ENCODE assay signal across 1 cellular context in the genomic region with DNA sequence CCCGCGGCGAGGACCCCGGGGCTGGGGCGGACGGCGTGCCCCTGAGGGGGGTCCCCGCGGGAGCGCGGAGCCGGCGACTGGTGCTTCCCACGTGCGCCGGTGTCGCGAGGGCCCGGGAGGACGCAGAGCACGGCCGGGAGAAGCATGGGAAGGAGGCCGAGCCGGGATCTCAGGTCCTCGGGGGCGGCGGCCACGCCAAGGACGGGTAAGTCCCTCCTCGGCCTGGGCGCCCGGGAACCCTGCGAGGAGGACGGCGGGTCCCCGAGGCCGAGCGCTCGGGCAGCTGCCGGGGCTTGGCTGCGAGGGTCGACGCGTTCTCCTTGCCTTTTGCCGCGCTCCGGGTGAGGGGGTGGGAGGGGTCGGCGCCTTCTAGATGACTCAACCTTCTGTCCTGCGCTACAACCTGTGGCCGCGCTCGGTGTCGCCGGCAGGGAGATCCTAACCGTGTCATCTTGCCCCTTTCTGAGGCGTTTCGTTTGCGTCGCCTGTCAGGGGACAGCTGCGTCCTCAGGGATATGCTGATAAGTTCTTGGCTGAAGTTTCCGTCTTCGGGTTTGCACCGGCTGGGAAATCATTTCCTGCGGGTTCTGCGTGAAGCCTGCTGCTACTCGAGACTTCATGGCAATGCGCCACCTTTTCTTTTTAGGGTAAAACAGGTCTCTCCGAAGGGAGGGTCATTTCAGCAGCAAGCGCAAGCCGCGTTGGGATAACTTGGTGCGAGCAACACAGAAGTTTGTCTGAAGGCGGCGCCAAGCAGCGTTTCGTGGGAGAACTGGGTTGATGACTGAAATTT.
TF ChIP-seq lines count a peak whose summit lies in the region.

No MANE protein-coding gene starts in this region.

TF ChIP-seq in HEK293, 187 proteins besides CTCF, POLR2A, EP300 and RAD21 (continued from another document):
- TF ChIP-seq, protein P1, sequence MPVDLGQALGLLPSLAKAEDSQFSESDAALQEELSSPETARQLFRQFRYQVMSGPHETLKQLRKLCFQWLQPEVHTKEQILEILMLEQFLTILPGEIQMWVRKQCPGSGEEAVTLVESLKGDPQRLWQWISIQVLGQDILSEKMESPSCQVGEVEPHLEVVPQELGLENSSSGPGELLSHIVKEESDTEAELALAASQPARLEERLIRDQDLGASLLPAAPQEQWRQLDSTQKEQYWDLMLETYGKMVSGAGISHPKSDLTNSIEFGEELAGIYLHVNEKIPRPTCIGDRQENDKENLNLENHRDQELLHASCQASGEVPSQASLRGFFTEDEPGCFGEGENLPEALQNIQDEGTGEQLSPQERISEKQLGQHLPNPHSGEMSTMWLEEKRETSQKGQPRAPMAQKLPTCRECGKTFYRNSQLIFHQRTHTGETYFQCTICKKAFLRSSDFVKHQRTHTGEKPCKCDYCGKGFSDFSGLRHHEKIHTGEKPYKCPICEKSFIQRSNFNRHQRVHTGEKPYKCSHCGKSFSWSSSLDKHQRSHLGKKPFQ (tag by site-specific recombination; IDR thresholded peaks at IDR 0.05) = no peak
- peak; percentile 87 for TF ChIP-seq ZBTB20 (tag by site-specific recombination; IDR thresholded peaks at IDR 0.05)
- TF ChIP-seq, protein P2, sequence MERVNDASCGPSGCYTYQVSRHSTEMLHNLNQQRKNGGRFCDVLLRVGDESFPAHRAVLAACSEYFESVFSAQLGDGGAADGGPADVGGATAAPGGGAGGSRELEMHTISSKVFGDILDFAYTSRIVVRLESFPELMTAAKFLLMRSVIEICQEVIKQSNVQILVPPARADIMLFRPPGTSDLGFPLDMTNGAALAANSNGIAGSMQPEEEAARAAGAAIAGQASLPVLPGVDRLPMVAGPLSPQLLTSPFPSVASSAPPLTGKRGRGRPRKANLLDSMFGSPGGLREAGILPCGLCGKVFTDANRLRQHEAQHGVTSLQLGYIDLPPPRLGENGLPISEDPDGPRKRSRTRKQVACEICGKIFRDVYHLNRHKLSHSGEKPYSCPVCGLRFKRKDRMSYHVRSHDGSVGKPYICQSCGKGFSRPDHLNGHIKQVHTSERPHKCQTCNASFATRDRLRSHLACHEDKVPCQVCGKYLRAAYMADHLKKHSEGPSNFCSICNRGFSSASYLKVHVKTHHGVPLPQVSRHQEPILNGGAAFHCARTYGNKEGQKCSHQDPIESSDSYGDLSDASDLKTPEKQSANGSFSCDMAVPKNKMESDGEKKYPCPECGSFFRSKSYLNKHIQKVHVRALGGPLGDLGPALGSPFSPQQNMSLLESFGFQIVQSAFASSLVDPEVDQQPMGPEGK (tag by site-specific recombination; IDR thresholded peaks at IDR 0.05) = peak; percentile 21
- no peak for TF ChIP-seq TCF7L2 (IDR thresholded peaks at IDR 0.05; ENCODE audit: borderline replicate concordance, low read depth, low read length)
- TF ChIP-seq GLIS2 (tag by site-specific recombination; IDR thresholded peaks at IDR 0.05) = peak; percentile 43; the same call in 1 of the 2 replicates
- TF ChIP-seq, protein P3, sequence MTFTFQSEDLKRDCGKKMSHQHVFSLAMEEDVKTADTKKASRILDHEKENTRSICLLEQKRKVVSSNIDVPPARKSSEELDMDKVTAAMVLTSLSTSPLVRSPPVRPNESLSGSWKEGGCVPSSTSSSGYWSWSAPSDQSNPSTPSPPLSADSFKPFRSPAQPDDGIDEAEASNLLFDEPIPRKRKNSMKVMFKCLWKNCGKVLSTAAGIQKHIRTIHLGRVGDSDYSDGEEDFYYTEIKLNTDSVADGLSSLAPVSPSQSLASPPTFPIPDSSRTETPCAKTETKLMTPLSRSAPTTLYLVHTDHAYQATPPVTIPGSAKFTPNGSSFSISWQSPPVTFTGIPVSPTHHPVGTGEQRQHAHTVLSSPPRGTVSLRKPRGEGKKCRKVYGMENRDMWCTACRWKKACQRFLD (tag by site-specific recombination; IDR thresholded peaks at IDR 0.05) = 0 out of 2 replicates have a peak, but pooled peaks have one; percentile 42
- TF ChIP-seq KLF9 (tag by site-specific recombination; IDR thresholded peaks at IDR 0.05; ENCODE audit: low read depth) = peak; percentile 67
- TF ChIP-seq, protein P4, sequence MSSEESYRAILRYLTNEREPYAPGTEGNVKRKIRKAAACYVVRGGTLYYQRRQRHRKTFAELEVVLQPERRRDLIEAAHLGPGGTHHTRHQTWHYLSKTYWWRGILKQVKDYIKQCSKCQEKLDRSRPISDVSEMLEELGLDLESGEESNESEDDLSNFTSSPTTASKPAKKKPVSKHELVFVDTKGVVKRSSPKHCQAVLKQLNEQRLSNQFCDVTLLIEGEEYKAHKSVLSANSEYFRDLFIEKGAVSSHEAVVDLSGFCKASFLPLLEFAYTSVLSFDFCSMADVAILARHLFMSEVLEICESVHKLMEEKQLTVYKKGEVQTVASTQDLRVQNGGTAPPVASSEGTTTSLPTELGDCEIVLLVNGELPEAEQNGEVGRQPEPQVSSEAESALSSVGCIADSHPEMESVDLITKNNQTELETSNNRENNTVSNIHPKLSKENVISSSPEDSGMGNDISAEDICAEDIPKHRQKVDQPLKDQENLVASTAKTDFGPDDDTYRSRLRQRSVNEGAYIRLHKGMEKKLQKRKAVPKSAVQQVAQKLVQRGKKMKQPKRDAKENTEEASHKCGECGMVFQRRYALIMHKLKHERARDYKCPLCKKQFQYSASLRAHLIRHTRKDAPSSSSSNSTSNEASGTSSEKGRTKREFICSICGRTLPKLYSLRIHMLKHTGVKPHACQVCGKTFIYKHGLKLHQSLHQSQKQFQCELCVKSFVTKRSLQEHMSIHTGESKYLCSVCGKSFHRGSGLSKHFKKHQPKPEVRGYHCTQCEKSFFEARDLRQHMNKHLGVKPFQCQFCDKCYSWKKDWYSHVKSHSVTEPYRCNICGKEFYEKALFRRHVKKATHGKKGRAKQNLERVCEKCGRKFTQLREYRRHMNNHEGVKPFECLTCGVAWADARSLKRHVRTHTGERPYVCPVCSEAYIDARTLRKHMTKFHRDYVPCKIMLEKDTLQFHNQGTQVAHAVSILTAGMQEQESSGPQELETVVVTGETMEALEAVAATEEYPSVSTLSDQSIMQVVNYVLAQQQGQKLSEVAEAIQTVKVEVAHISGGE (tag by site-specific recombination; conservative IDR thresholded peaks at IDR 0.05; ENCODE audit: low read depth) = 0 out of 2 replicates have a peak, but pooled peaks have one; percentile 12
- TF ChIP-seq ZNF654 (tag by site-specific recombination; IDR thresholded peaks at IDR 0.05; ENCODE audit: low read depth) = peak; percentile 29
- peak; percentile 60; the same call in 1 of the 2 replicates for TF ChIP-seq ZNF785 (tag by site-specific recombination; IDR thresholded peaks at IDR 0.05)
- TF ChIP-seq PRDM1 (tag by site-specific recombination; IDR thresholded peaks at IDR 0.05) = peak; percentile 62; the same call in 1 of the 2 replicates
- peak; percentile 32 for TF ChIP-seq ZFHX2 (tag by site-specific recombination; conservative IDR thresholded peaks at IDR 0.05)
- TF ChIP-seq GFI1B (tag by site-specific recombination; IDR thresholded peaks at IDR 0.05) = no peak
- TF ChIP-seq, protein P5, sequence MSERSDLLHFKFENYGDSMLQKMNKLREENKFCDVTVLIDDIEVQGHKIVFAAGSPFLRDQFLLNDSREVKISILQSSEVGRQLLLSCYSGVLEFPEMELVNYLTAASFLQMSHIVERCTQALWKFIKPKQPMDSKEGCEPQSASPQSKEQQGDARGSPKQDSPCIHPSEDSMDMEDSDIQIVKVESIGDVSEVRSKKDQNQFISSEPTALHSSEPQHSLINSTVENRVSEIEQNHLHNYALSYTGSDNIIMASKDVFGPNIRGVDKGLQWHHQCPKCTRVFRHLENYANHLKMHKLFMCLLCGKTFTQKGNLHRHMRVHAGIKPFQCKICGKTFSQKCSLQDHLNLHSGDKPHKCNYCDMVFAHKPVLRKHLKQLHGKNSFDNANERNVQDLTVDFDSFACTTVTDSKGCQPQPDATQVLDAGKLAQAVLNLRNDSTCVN (tag by site-specific recombination; optimal IDR thresholded peaks at IDR 0.05) = peak; percentile 92
- 0 out of 2 replicates have a peak, but pooled peaks have one; percentile 35 for TF ChIP-seq ZNF629 (tag by site-specific recombination; IDR thresholded peaks at IDR 0.05)
- TF ChIP-seq ZNF677 (tag by site-specific recombination; IDR thresholded peaks at IDR 0.05) = 0 out of 2 replicates have a peak, but pooled peaks have one; percentile 25
- TF ChIP-seq IKZF3 (tag by site-specific recombination; IDR thresholded peaks at IDR 0.05) = peak; percentile 58; the same call in 1 of the 2 replicates
- TF ChIP-seq ZNF311 (tag by site-specific recombination; IDR thresholded peaks at IDR 0.05; ENCODE audit: borderline replicate concordance) = no peak
- no peak; the same call in 1 of the 2 replicates for TF ChIP-seq WT1 (tag by site-specific recombination; IDR thresholded peaks at IDR 0.05)
- TF ChIP-seq, protein P6, sequence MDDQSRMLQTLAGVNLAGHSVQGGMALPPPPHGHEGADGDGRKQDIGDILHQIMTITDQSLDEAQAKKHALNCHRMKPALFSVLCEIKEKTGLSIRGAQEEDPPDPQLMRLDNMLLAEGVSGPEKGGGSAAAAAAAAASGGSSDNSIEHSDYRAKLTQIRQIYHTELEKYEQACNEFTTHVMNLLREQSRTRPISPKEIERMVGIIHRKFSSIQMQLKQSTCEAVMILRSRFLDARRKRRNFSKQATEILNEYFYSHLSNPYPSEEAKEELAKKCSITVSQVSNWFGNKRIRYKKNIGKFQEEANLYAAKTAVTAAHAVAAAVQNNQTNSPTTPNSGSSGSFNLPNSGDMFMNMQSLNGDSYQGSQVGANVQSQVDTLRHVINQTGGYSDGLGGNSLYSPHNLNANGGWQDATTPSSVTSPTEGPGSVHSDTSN (CRISPR knock-in tag; IDR thresholded peaks at IDR 0.05) = no peak
- peak; percentile 78 for TF ChIP-seq ZNF660 (tag by site-specific recombination; IDR thresholded peaks at IDR 0.05)
- TF ChIP-seq ZNF560 (tag by site-specific recombination; IDR thresholded peaks at IDR 0.05; ENCODE audit: borderline replicate concordance) = no peak
- TF ChIP-seq ZNF658 (tag by site-specific recombination; IDR thresholded peaks at IDR 0.05) = no peak
- TF ChIP-seq MYNN (tag by site-specific recombination; IDR thresholded peaks at IDR 0.05; ENCODE audit: borderline replicate concordance) = no peak
- 0 out of 2 replicates have a peak, but pooled peaks have one; percentile 7 for TF ChIP-seq KLF8 (tag by site-specific recombination; IDR thresholded peaks at IDR 0.05)
- TF ChIP-seq ZBTB7A (tag by site-specific recombination; IDR thresholded peaks at IDR 0.05; ENCODE audit: low read depth) = 0 out of 2 replicates have a peak, but pooled peaks have one; percentile 33
- TF ChIP-seq ZNF211 (tag by site-specific recombination; IDR thresholded peaks at IDR 0.05; ENCODE audit: low read depth) = no peak
- no peak for TF ChIP-seq ZIC2 (tag by site-specific recombination; IDR thresholded peaks at IDR 0.05)
- 0 out of 2 replicates have a peak, but pooled peaks have one; percentile 9 for TF ChIP-seq SP3 (tag by site-specific recombination; IDR thresholded peaks at IDR 0.05)
- TF ChIP-seq ZXDB (tag by site-specific recombination; IDR thresholded peaks at IDR 0.05) = peak; percentile 15; the same call in 1 of the 2 replicates
- TF ChIP-seq ZNF24 (tag by site-specific recombination; IDR thresholded peaks at IDR 0.05) = no peak
- TF ChIP-seq ZNF76 (tag by site-specific recombination; IDR thresholded peaks at IDR 0.05; ENCODE audit: borderline replicate concordance, low read depth) = peak; percentile 62; the same call in 1 of the 2 replicates
- peak; percentile 20 for TF ChIP-seq SP7 (tag by site-specific recombination; IDR thresholded peaks at IDR 0.05)
- 0 out of 2 replicates have a peak, but pooled peaks have one; percentile 27 for TF ChIP-seq ZNF596 (tag by site-specific recombination; IDR thresholded peaks at IDR 0.05)
- TF ChIP-seq ZNF239 (tag by site-specific recombination; IDR thresholded peaks at IDR 0.05) = no peak
- peak; percentile 83 for TF ChIP-seq ZEB2 (tag by site-specific recombination; IDR thresholded peaks at IDR 0.05)
- 0 out of 2 replicates have a peak, but pooled peaks have one; percentile 12 for TF ChIP-seq ZNF10 (tag by site-specific recombination; IDR thresholded peaks at IDR 0.05)
- TF ChIP-seq, protein P7, sequence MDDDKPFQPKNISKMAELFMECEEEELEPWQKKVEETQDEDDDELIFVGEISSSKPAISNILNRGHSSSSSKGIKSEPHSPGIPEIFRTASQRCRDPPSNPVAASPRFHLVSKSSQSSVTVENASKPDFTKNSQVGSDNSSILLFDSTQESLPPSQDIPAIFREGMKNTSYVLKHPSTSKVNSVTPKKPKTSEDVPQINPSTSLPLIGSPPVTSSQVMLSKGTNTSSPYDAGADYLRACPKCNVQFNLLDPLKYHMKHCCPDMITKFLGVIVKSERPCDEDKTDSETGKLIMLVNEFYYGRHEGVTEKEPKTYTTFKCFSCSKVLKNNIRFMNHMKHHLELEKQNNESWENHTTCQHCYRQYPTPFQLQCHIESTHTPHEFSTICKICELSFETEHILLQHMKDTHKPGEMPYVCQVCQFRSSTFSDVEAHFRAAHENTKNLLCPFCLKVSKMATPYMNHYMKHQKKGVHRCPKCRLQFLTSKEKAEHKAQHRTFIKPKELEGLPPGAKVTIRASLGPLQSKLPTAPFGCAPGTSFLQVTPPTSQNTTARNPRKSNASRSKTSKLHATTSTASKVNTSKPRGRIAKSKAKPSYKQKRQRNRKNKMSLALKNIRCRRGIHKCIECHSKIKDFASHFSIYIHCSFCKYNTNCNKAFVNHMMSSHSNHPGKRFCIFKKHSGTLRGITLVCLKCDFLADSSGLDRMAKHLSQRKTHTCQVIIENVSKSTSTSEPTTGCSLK (tag by site-specific recombination; IDR thresholded peaks at IDR 0.05) = no peak
- TF ChIP-seq, protein P8, sequence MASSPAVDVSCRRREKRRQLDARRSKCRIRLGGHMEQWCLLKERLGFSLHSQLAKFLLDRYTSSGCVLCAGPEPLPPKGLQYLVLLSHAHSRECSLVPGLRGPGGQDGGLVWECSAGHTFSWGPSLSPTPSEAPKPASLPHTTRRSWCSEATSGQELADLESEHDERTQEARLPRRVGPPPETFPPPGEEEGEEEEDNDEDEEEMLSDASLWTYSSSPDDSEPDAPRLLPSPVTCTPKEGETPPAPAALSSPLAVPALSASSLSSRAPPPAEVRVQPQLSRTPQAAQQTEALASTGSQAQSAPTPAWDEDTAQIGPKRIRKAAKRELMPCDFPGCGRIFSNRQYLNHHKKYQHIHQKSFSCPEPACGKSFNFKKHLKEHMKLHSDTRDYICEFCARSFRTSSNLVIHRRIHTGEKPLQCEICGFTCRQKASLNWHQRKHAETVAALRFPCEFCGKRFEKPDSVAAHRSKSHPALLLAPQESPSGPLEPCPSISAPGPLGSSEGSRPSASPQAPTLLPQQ (tag by site-specific recombination; IDR thresholded peaks at IDR 0.05) = peak; percentile 56
- TF ChIP-seq SCRT1 (tag by site-specific recombination; IDR thresholded peaks at IDR 0.05; ENCODE audit: borderline replicate concordance) = peak; percentile 81
- no peak for TF ChIP-seq ZFP69B (tag by site-specific recombination; IDR thresholded peaks at IDR 0.05)
- no peak for TF ChIP-seq EGR2 (tag by site-specific recombination; IDR thresholded peaks at IDR 0.05; ENCODE audit: low read depth)
